24 cellular contexts compared by ENCODE assay signal in the genomic region with DNA sequence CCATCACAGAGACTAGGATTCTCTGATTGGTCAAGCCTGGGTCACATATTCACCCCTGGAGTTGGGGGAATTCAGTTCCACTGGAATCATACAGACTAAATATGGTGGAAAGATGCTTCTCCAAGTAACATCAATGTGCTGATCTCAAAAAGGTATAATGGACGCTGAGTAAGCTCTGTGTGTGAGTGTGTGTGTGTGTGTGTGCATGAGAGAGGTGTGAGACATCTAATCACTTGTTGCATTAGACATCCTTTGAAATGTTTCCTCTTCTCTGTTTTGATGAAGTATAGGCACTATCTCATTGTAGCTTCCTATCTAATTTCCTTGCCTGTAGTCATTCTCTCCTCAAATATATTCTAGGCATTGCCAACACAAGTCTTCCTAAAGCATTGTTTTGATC.
"Had no signal": no experiment of that assay in that cellular context is flagged by ENCODE, and none has a peak within 500 bp of the region (broad histone marks: within the 10 kb centered on the region; RNA-seq: fewer than 3 reads in every experiment).

No MANE protein-coding gene starts in this region.

- DNase-seq: stimulated activated CD4-positive, alpha-beta T cell treated with anti-CD3 and anti-CD28 coated beads, Interleukin-2, amount 100 ng/mL, for 48 hours; stimulated activated CD4-positive, alpha-beta T cell treated with anti-CD3 and anti-CD28 coated beads, Interleukin-4, amount 100 ng/mL, for 1 hour; stimulated activated CD4-positive, alpha-beta T cell treated with anti-CD3 and anti-CD28 coated beads, Interleukin-4, amount 100 ng/mL, for 24 hours; stimulated activated CD4-positive, alpha-beta T cell treated with anti-CD3 and anti-CD28 coated beads, Interleukin-4, amount 100 ng/mL, for 4 hours; stimulated activated CD8-positive, alpha-beta memory T cell treated with anti-CD3 and anti-CD28 coated beads, Interleukin-4, amount 100 ng/mL, for 48 hours; stimulated activated naive B cell treated with anti-CD40 and anti-IgM and Interleukin-4, amounts not matched to agents 10 μg/mL and 1 μg/mL and 100 μg/mL, for 72 hours; stimulated activated naive CD4-positive, alpha-beta T cell; stimulated activated naive CD4-positive, alpha-beta T cell treated with Interleukin-2 at 50 U/mL for 16 hours; stimulated activated naive CD8-positive, alpha-beta T cell treated with anti-CD3 and anti-CD28 coated beads, Interleukin-15, amount 100 ng/mL, for 72 hours; stimulated activated naive CD8-positive, alpha-beta T cell treated with anti-CD3 and anti-CD28 coated beads, Interleukin-15, Interleukin-2, amounts not matched to agents 100 U/mL and 50 U/mL, for 24 hours; stomach; substantia nigra; testis; thyroid gland; tibial artery; transverse colon; trophoblast cell; upper lobe of left lung; upper lobe of right lung; uterus had no signal

- H3K36me3 ChIP-seq: stomach, suprapubic skin, thoracic aorta, thyroid gland, tibial artery, tibial nerve, transverse colon, upper lobe of left lung, upper lobe of right lung, uterus, vagina had no signal

- H3K4me1 ChIP-seq: testis, tibial artery, upper lobe of right lung, uterus, vagina had no signal

- H3K9me3 ChIP-seq: stomach, suprapubic skin, testis, thoracic aorta, thyroid gland, tibial artery, tibial nerve, transverse colon, upper lobe of left lung, upper lobe of right lung, uterus, vagina had no signal

- H3K27ac ChIP-seq: stomach, suprapubic skin, testis, thoracic aorta, thyroid gland, tibial artery, tibial nerve, transverse colon, upper lobe of left lung, upper lobe of right lung, uterus, vagina had no signal

- H3K4me3 ChIP-seq: stomach, suprapubic skin, testis, thoracic aorta, thyroid gland, tibial artery, tibial nerve, transverse colon, upper lobe of left lung, upper lobe of right lung, uterus, vagina had no signal
